Comparison of ENCODE assay signal across 9 cellular contexts in genomic region chr9:96619491-96620154, GRCh38. TPM values are rescaled to one million over a fixed set of nuclear protein-coding genes. Genes with fewer than 3 reads are reported as not detected.
A peak's percentile ranks its signal among the peaks of the same experiment; 100 is the strongest.
DNase-seq lines count a peak whose midpoint lies in the region; ATAC-seq, FAIRE-seq and TF ChIP-seq lines count a peak whose summit lies in the region.
"Had no signal": no experiment of that assay in that cellular context is flagged by ENCODE, and none has a peak within 500 bp of the region (broad histone marks: within the 10 kb centered on the region; RNA-seq: fewer than 3 reads in every experiment).

TSS of gene CDC14B (minus strand) at chr9:96619843. CDS start at chr9:96619378, 465 bp downstream.

- peak within 1 kb of the TSS; percentile 59 for H3K4me3 ChIP-seq in lower leg skin (ENCODE audit: low read depth, poor library complexity, severe bottlenecking)

- no peak for FAIRE-seq in D721Med (lab: Jason Lieb, UNC)
- FAIRE-seq: TTC549 had no signal

- intact Hi-C loops in lower leg skin (cut with DNase I; ENCODE audit: low total_unique reads) = no loop called here

- peak; percentile 77 for DNase-seq in D721Med (ENCODE audit: insufficient read length, low spot score)
- peak; percentile 57 for DNase-seq in NCI-H524 treated with DMSO at 0.1 percent for 48 hours (lab: John Stamatoyannopoulos, UW)
- peak; percentile 87 for DNase-seq in activated CD8-positive, alpha-beta memory T cell treated with anti-CD3 and anti-CD28 coated beads for 24 hours
- DNase-seq in effector CD4-positive, alpha-beta T cell = peak; percentile 40
- peak; percentile 84 to 97 for DNase-seq in lower leg skin (ENCODE audit: low spot score in 2 of 2)
- DNase-seq in stimulated activated CD4-positive, alpha-beta T cell treated with anti-CD3 and anti-CD28 coated beads, Interleukin-2, amount 100 ng/mL, for 48 hours = peak; percentile 50 to 66
- no peak for DNase-seq in KG1 (lab: John Stamatoyannopoulos, UW)

- TF ChIP-seq POLR2A in lower leg skin (IDR thresholded peaks at IDR 0.05) = no peak

- peak; percentile 62 for ATAC-seq in HG03039 (IDR thresholded peaks at IDR 0.05; ENCODE audit: unreplicated experiment)

- TF ChIP-seq CTCF in D721Med (IDR thresholded peaks at IDR 0.05; ENCODE audit: insufficient read depth, missing control alignments) (no peak), lower leg skin (IDR thresholded peaks at IDR 0.05) (no peak)

- WGBS in lower leg skin, 2 donors = 3% methylated on average over 9 to 27 of the region's 66 CpGs

RNA-seq across cellular contexts. Expression of gene CDC14B, which starts in this region (rescaled TPM):
- 10 to 100 TPM in 1 of 4 donors, 1 to 10 TPM in 3; 5.8 to 10.9 (median 8.0) TPM for total RNA-seq in lower leg skin
